Comparison of ENCODE assay signal across 1 cellular context in the genomic region with DNA sequence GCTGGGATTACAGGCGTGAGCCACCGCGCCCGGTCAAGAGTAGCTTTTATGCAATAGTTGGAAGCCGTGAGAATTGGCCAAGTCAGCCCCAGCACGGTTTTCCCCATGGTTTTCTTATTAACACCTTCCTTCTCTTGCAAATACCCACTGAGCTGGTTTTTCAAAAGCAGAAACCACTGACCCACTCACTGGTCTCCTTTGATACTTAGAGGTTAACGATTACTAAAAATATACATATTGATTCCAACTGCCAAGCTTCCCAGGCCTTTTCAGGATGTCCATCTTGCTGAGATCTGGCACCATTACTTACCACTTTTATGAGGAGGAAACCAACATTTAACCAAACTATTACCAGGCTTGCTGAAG.
TF ChIP-seq lines count a peak whose summit lies in the region.

No MANE protein-coding gene starts in this region.

TF ChIP-seq in GM12878, 131 proteins besides CTCF, POLR2A, EP300 and RAD21 (continued from another document and continues in another):
- TF ChIP-seq, protein P1, sequence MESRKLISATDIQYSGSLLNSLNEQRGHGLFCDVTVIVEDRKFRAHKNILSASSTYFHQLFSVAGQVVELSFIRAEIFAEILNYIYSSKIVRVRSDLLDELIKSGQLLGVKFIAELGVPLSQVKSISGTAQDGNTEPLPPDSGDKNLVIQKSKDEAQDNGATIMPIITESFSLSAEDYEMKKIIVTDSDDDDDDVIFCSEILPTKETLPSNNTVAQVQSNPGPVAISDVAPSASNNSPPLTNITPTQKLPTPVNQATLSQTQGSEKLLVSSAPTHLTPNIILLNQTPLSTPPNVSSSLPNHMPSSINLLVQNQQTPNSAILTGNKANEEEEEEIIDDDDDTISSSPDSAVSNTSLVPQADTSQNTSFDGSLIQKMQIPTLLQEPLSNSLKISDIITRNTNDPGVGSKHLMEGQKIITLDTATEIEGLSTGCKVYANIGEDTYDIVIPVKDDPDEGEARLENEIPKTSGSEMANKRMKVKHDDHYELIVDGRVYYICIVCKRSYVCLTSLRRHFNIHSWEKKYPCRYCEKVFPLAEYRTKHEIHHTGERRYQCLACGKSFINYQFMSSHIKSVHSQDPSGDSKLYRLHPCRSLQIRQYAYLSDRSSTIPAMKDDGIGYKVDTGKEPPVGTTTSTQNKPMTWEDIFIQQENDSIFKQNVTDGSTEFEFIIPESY (IDR thresholded peaks at IDR 0.05) = no peak
- peak; percentile 44 for TF ChIP-seq KLF5 (IDR thresholded peaks at IDR 0.05; ENCODE audit: partially characterized antibody)
- TF ChIP-seq, protein P2, sequence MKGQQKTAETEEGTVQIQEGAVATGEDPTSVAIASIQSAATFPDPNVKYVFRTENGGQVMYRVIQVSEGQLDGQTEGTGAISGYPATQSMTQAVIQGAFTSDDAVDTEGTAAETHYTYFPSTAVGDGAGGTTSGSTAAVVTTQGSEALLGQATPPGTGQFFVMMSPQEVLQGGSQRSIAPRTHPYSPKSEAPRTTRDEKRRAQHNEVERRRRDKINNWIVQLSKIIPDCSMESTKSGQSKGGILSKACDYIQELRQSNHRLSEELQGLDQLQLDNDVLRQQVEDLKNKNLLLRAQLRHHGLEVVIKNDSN (IDR thresholded peaks at IDR 0.05; ENCODE audit: borderline replicate concordance, extremely low read length, insufficient read depth, low read depth, low read length) = no peak
- TF ChIP-seq, protein P3, sequence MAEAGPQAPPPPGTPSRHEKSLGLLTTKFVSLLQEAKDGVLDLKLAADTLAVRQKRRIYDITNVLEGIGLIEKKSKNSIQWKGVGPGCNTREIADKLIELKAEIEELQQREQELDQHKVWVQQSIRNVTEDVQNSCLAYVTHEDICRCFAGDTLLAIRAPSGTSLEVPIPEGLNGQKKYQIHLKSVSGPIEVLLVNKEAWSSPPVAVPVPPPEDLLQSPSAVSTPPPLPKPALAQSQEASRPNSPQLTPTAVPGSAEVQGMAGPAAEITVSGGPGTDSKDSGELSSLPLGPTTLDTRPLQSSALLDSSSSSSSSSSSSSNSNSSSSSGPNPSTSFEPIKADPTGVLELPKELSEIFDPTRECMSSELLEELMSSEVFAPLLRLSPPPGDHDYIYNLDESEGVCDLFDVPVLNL (IDR thresholded peaks at IDR 0.05; ENCODE audit: low read depth, low read length) = no peak
- TF ChIP-seq HDGF (IDR thresholded peaks at IDR 0.05) = no peak
- TF ChIP-seq, protein P4, sequence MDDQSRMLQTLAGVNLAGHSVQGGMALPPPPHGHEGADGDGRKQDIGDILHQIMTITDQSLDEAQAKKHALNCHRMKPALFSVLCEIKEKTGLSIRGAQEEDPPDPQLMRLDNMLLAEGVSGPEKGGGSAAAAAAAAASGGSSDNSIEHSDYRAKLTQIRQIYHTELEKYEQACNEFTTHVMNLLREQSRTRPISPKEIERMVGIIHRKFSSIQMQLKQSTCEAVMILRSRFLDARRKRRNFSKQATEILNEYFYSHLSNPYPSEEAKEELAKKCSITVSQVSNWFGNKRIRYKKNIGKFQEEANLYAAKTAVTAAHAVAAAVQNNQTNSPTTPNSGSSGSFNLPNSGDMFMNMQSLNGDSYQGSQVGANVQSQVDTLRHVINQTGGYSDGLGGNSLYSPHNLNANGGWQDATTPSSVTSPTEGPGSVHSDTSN (IDR thresholded peaks at IDR 0.05; ENCODE audit: insufficient replicate concordance, low read depth, low read length) = no peak
- TF ChIP-seq, protein P5, sequence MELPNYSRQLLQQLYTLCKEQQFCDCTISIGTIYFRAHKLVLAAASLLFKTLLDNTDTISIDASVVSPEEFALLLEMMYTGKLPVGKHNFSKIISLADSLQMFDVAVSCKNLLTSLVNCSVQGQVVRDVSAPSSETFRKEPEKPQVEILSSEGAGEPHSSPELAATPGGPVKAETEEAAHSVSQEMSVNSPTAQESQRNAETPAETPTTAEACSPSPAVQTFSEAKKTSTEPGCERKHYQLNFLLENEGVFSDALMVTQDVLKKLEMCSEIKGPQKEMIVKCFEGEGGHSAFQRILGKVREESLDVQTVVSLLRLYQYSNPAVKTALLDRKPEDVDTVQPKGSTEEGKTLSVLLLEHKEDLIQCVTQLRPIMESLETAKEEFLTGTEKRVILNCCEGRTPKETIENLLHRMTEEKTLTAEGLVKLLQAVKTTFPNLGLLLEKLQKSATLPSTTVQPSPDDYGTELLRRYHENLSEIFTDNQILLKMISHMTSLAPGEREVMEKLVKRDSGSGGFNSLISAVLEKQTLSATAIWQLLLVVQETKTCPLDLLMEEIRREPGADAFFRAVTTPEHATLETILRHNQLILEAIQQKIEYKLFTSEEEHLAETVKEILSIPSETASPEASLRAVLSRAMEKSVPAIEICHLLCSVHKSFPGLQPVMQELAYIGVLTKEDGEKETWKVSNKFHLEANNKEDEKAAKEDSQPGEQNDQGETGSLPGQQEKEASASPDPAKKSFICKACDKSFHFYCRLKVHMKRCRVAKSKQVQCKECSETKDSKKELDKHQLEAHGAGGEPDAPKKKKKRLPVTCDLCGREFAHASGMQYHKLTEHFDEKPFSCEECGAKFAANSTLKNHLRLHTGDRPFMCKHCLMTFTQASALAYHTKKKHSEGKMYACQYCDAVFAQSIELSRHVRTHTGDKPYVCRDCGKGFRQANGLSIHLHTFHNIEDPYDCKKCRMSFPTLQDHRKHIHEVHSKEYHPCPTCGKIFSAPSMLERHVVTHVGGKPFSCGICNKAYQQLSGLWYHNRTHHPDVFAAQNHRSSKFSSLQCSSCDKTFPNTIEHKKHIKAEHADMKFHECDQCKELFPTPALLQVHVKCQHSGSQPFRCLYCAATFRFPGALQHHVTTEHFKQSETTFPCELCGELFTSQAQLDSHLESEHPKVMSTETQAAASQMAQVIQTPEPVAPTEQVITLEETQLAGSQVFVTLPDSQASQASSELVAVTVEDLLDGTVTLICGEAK (IDR thresholded peaks at IDR 0.05; ENCODE audit: borderline replicate concordance) = no peak
- no peak for TF ChIP-seq POU2F2 (IDR thresholded peaks at IDR 0.05; ENCODE audit: borderline replicate concordance, low read depth, low read length)
- no peak for TF ChIP-seq SUPT20H (IDR thresholded peaks at IDR 0.05; ENCODE audit: borderline replicate concordance, control insufficient read depth, low read depth, low read length)
- TF ChIP-seq, protein P6, sequence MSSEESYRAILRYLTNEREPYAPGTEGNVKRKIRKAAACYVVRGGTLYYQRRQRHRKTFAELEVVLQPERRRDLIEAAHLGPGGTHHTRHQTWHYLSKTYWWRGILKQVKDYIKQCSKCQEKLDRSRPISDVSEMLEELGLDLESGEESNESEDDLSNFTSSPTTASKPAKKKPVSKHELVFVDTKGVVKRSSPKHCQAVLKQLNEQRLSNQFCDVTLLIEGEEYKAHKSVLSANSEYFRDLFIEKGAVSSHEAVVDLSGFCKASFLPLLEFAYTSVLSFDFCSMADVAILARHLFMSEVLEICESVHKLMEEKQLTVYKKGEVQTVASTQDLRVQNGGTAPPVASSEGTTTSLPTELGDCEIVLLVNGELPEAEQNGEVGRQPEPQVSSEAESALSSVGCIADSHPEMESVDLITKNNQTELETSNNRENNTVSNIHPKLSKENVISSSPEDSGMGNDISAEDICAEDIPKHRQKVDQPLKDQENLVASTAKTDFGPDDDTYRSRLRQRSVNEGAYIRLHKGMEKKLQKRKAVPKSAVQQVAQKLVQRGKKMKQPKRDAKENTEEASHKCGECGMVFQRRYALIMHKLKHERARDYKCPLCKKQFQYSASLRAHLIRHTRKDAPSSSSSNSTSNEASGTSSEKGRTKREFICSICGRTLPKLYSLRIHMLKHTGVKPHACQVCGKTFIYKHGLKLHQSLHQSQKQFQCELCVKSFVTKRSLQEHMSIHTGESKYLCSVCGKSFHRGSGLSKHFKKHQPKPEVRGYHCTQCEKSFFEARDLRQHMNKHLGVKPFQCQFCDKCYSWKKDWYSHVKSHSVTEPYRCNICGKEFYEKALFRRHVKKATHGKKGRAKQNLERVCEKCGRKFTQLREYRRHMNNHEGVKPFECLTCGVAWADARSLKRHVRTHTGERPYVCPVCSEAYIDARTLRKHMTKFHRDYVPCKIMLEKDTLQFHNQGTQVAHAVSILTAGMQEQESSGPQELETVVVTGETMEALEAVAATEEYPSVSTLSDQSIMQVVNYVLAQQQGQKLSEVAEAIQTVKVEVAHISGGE (CRISPR knock-in tag; IDR thresholded peaks at IDR 0.05) = no peak
- no peak for TF ChIP-seq IRF4 (IDR thresholded peaks at IDR 0.05; ENCODE audit: low read depth, low read length)
- TF ChIP-seq ESRRA (IDR thresholded peaks at IDR 0.05; ENCODE audit: low read length) = no peak
- no peak; the same call in 1 of the 2 replicates for TF ChIP-seq BMI1 (IDR thresholded peaks at IDR 0.05; ENCODE audit: borderline replicate concordance)
- TF ChIP-seq RCOR1 (conservative IDR thresholded peaks at IDR 0.05; ENCODE audit: low read depth, low read length) = no peak
- no peak for TF ChIP-seq ZNF622 (IDR thresholded peaks at IDR 0.05)
- TF ChIP-seq IKZF1 (conservative IDR thresholded peaks at IDR 0.05) = peak; percentile 84
- no peak for TF ChIP-seq EED (IDR thresholded peaks at IDR 0.05; ENCODE audit: low read depth)
- TF ChIP-seq, protein P7, sequence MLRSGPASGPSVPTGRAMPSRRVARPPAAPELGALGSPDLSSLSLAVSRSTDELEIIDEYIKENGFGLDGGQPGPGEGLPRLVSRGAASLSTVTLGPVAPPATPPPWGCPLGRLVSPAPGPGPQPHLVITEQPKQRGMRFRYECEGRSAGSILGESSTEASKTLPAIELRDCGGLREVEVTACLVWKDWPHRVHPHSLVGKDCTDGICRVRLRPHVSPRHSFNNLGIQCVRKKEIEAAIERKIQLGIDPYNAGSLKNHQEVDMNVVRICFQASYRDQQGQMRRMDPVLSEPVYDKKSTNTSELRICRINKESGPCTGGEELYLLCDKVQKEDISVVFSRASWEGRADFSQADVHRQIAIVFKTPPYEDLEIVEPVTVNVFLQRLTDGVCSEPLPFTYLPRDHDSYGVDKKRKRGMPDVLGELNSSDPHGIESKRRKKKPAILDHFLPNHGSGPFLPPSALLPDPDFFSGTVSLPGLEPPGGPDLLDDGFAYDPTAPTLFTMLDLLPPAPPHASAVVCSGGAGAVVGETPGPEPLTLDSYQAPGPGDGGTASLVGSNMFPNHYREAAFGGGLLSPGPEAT (IDR thresholded peaks at IDR 0.05; ENCODE audit: low read depth) = peak; percentile 39; the same call in 1 of the 2 replicates
- TF ChIP-seq ZNF24 (IDR thresholded peaks at IDR 0.05) = no peak
- TF ChIP-seq, protein P8, sequence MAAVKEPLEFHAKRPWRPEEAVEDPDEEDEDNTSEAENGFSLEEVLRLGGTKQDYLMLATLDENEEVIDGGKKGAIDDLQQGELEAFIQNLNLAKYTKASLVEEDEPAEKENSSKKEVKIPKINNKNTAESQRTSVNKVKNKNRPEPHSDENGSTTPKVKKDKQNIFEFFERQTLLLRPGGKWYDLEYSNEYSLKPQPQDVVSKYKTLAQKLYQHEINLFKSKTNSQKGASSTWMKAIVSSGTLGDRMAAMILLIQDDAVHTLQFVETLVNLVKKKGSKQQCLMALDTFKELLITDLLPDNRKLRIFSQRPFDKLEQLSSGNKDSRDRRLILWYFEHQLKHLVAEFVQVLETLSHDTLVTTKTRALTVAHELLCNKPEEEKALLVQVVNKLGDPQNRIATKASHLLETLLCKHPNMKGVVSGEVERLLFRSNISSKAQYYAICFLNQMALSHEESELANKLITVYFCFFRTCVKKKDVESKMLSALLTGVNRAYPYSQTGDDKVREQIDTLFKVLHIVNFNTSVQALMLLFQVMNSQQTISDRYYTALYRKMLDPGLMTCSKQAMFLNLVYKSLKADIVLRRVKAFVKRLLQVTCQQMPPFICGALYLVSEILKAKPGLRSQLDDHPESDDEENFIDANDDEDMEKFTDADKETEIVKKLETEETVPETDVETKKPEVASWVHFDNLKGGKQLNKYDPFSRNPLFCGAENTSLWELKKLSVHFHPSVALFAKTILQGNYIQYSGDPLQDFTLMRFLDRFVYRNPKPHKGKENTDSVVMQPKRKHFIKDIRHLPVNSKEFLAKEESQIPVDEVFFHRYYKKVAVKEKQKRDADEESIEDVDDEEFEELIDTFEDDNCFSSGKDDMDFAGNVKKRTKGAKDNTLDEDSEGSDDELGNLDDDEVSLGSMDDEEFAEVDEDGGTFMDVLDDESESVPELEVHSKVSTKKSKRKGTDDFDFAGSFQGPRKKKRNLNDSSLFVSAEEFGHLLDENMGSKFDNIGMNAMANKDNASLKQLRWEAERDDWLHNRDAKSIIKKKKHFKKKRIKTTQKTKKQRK (IDR thresholded peaks at IDR 0.05; ENCODE audit: low read depth, low read length) = no peak
- TF ChIP-seq TCF12 (IDR thresholded peaks at IDR 0.05; ENCODE audit: low read depth, low read length) = no peak
- no peak for TF ChIP-seq SIN3A (IDR thresholded peaks at IDR 0.05; ENCODE audit: low read depth, low read length)
- TF ChIP-seq, protein P9, sequence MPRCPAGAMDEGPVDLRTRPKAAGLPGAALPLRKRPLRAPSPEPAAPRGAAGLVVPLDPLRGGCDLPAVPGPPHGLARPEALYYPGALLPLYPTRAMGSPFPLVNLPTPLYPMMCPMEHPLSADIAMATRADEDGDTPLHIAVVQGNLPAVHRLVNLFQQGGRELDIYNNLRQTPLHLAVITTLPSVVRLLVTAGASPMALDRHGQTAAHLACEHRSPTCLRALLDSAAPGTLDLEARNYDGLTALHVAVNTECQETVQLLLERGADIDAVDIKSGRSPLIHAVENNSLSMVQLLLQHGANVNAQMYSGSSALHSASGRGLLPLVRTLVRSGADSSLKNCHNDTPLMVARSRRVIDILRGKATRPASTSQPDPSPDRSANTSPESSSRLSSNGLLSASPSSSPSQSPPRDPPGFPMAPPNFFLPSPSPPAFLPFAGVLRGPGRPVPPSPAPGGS (IDR thresholded peaks at IDR 0.05; ENCODE audit: borderline replicate concordance, insufficient read depth, low read depth, low read length, poor library complexity, severe bottlenecking) = no peak
- TF ChIP-seq ASH2L (IDR thresholded peaks at IDR 0.05; ENCODE audit: borderline replicate concordance, low read depth) = no peak
- TF ChIP-seq FOXK2 (IDR thresholded peaks at IDR 0.05) = no peak
- TF ChIP-seq, protein P10, sequence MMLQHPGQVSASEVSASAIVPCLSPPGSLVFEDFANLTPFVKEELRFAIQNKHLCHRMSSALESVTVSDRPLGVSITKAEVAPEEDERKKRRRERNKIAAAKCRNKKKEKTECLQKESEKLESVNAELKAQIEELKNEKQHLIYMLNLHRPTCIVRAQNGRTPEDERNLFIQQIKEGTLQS (IDR thresholded peaks at IDR 0.05; ENCODE audit: borderline replicate concordance, extremely low read depth, low read depth, low read length) = no peak
- TF ChIP-seq JUND (IDR thresholded peaks at IDR 0.05; ENCODE audit: low read depth, low read length) = no peak
- TF ChIP-seq NR2C2 (IDR thresholded peaks at IDR 0.05; ENCODE audit: borderline replicate concordance, control insufficient read depth, insufficient read length, low read depth) = no peak
- TF ChIP-seq ZNF274 (IDR thresholded peaks at IDR 0.05; ENCODE audit: insufficient read depth, insufficient read length) = no peak
- peak; percentile 66 for TF ChIP-seq RUNX3 (IDR thresholded peaks at IDR 0.05; ENCODE audit: low read length)
- TF ChIP-seq CREM (IDR thresholded peaks at IDR 0.05; ENCODE audit: low read depth) = no peak
- no peak for TF ChIP-seq RB1 (IDR thresholded peaks at IDR 0.05; ENCODE audit: borderline replicate concordance)
- no peak; the same call in 1 of the 2 replicates for TF ChIP-seq BACH1 (IDR thresholded peaks at IDR 0.05; ENCODE audit: borderline replicate concordance)
- no peak for TF ChIP-seq CBX3 (IDR thresholded peaks at IDR 0.05; ENCODE audit: borderline replicate concordance, low read depth)
- no peak for TF ChIP-seq TBL1XR1 (IDR thresholded peaks at IDR 0.05; ENCODE audit: low read depth, low read length)
- TF ChIP-seq RAD51 (IDR thresholded peaks at IDR 0.05) = no peak
